In genomic region chr11:64887757-64888405, GRCh38 we compare ENCODE assay signal across 1 cellular context.
A peak's percentile ranks its signal among the peaks of the same experiment; 100 is the strongest.
TF ChIP-seq lines count a peak whose summit lies in the region.

No MANE protein-coding gene starts in this region.

TF ChIP-seq in K562, 482 proteins besides CTCF, POLR2A, EP300 and RAD21 (continued from another document and continues in another):
- TF ChIP-seq SFPQ (IDR thresholded peaks at IDR 0.05; ENCODE audit: low read depth, low read length) (no peak), ZNF165 (CRISPR knock-in tag; IDR thresholded peaks at IDR 0.05; ENCODE audit: borderline replicate concordance) (no peak), MEF2A (IDR thresholded peaks at IDR 0.05; ENCODE audit: control insufficient read depth, low read depth, low read length) (no peak), CLOCK (CRISPR knock-in tag; IDR thresholded peaks at IDR 0.05; ENCODE audit: borderline replicate concordance) (no peak), SAP30 (IDR thresholded peaks at IDR 0.05; ENCODE audit: borderline replicate concordance, insufficient read depth, low read depth, low read length, poor library complexity, severe bottlenecking) (peak; percentile 31), RBM25 (IDR thresholded peaks at IDR 0.05; ENCODE audit: low read depth, low read length, severe bottlenecking) (no peak), NFRKB (IDR thresholded peaks at IDR 0.05; ENCODE audit: low read depth) (peak; percentile 49), DACH1 (IDR thresholded peaks at IDR 0.05; ENCODE audit: partially characterized antibody) (no peak), STAT6 (CRISPR knock-in tag; IDR thresholded peaks at IDR 0.05) (no peak), RAD51 (IDR thresholded peaks at IDR 0.05; ENCODE audit: borderline replicate concordance, low read depth) (no peak), ZNF324 (CRISPR knock-in tag; IDR thresholded peaks at IDR 0.05) (no peak), YY1 (IDR thresholded peaks at IDR 0.05; ENCODE audit: borderline replicate concordance in 1 of 3, control insufficient read depth in 1 of 3, extremely low read depth in 1 of 3, insufficient read depth in 3 of 3, insufficient read length in 1 of 3, insufficient replicate concordance in 2 of 3, low read depth in 1 of 3, low read length in 2 of 3) (peak in 2 of 3 experiments; percentile 49 to 61), ZNF23 (CRISPR knock-in tag; IDR thresholded peaks at IDR 0.05) (no peak), EWSR1 (IDR thresholded peaks at IDR 0.05; ENCODE audit: borderline replicate concordance, low read depth, partially characterized antibody) (no peak), TOE1 (IDR thresholded peaks at IDR 0.05; ENCODE audit: borderline replicate concordance) (no peak), TOE1 (CRISPR knock-in tag; IDR thresholded peaks at IDR 0.05; ENCODE audit: borderline replicate concordance, low read depth) (no peak), NFIX (CRISPR knock-in tag; IDR thresholded peaks at IDR 0.05; ENCODE audit: low read depth) (no peak), ARID3A (IDR thresholded peaks at IDR 0.05; ENCODE audit: borderline replicate concordance, low read depth, low read length) (no peak), KDM2B (CRISPR knock-in tag; IDR thresholded peaks at IDR 0.05) (no peak), CHAMP1 (IDR thresholded peaks at IDR 0.05) (no peak), CHD1 (IDR thresholded peaks at IDR 0.05; ENCODE audit: low read length) (no peak), RBM14 (IDR thresholded peaks at IDR 0.05; ENCODE audit: borderline replicate concordance, insufficient read depth, low read depth, low read length) (no peak), ZNF431 (CRISPR knock-in tag; IDR thresholded peaks at IDR 0.05) (0 out of 2 replicates have a peak, but pooled peaks have one; percentile 27), HDAC1 (IDR thresholded peaks at IDR 0.05) (peak in 1 of 2 experiments; percentile 54; a peak in 1 of 4 replicates), HNRNPK (IDR thresholded peaks at IDR 0.05; ENCODE audit: low read depth, low read length, poor library complexity, severe bottlenecking) (no peak), ZNF3 (CRISPR knock-in tag; IDR thresholded peaks at IDR 0.05) (no peak), ZNF277 (CRISPR knock-in tag; IDR thresholded peaks at IDR 0.05; ENCODE audit: borderline replicate concordance) (no peak), NKRF (IDR thresholded peaks at IDR 0.05; ENCODE audit: borderline replicate concordance) (peak; percentile 77; the same call in 1 of the 2 replicates), ATF2 (CRISPR knock-in tag; IDR thresholded peaks at IDR 0.05) (no peak), RERE (CRISPR knock-in tag; IDR thresholded peaks at IDR 0.05; ENCODE audit: borderline replicate concordance) (no peak), ZNF589 (CRISPR knock-in tag; IDR thresholded peaks at IDR 0.05; ENCODE audit: low read depth) (0 out of 2 replicates have a peak, but pooled peaks have one; percentile 4), HEY1 (CRISPR knock-in tag; IDR thresholded peaks at IDR 0.05; ENCODE audit: borderline replicate concordance) (no peak), PML (IDR thresholded peaks at IDR 0.05; ENCODE audit: low read length) (no peak), ZNF175 (CRISPR knock-in tag; IDR thresholded peaks at IDR 0.05; ENCODE audit: low read depth) (no peak)
